1 cellular context compared by ENCODE assay signal in genomic region chr9:34178698-34179527, GRCh38.
TF ChIP-seq lines count a peak whose summit lies in the region.

UBAP1 (plus strand) TSS chr9:34179043; CDS start chr9:34220915, 41,872 bp downstream.

TF ChIP-seq in HepG2, 621 proteins besides CTCF, POLR2A, EP300 and RAD21 (continued from another document and continues in another):
- no peak for TF ChIP-seq ZNF512 (CRISPR knock-in tag; IDR thresholded peaks at IDR 0.05)
- TF ChIP-seq DMAP1 (CRISPR knock-in tag; IDR thresholded peaks at IDR 0.05) = peak; percentile 67
- TF ChIP-seq, protein P1, sequence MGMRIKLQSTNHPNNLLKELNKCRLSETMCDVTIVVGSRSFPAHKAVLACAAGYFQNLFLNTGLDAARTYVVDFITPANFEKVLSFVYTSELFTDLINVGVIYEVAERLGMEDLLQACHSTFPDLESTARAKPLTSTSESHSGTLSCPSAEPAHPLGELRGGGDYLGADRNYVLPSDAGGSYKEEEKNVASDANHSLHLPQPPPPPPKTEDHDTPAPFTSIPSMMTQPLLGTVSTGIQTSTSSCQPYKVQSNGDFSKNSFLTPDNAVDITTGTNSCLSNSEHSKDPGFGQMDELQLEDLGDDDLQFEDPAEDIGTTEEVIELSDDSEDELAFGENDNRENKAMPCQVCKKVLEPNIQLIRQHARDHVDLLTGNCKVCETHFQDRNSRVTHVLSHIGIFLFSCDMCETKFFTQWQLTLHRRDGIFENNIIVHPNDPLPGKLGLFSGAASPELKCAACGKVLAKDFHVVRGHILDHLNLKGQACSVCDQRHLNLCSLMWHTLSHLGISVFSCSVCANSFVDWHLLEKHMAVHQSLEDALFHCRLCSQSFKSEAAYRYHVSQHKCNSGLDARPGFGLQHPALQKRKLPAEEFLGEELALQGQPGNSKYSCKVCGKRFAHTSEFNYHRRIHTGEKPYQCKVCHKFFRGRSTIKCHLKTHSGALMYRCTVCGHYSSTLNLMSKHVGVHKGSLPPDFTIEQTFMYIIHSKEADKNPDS (CRISPR knock-in tag; IDR thresholded peaks at IDR 0.05) = no peak
- TF ChIP-seq PCBP1 (IDR thresholded peaks at IDR 0.05; ENCODE audit: borderline replicate concordance, low read depth, low read length) = no peak
- TF ChIP-seq ZBTB20 (CRISPR knock-in tag; IDR thresholded peaks at IDR 0.05; ENCODE audit: borderline replicate concordance, low read depth) = 0 out of 2 replicates have a peak, but pooled peaks have one; percentile 79
- no peak for TF ChIP-seq RAD51 (IDR thresholded peaks at IDR 0.05; ENCODE audit: borderline replicate concordance)
- TF ChIP-seq KDM5A (IDR thresholded peaks at IDR 0.05; ENCODE audit: borderline replicate concordance, low read length) = peak; percentile 74; the same call in 1 of the 2 replicates
- TF ChIP-seq CHD4 (IDR thresholded peaks at IDR 0.05; ENCODE audit: borderline replicate concordance, low read length) = no peak
- TF ChIP-seq TEAD2 (CRISPR knock-in tag; IDR thresholded peaks at IDR 0.05) = no peak
- no peak for TF ChIP-seq PRPF4 (IDR thresholded peaks at IDR 0.05; ENCODE audit: low read depth, low read length, poor library complexity, severe bottlenecking)
- TF ChIP-seq ZNF142 (CRISPR knock-in tag; IDR thresholded peaks at IDR 0.05) = peak; percentile 60; the same call in 1 of the 2 replicates
- TF ChIP-seq ZNF557 (CRISPR knock-in tag; IDR thresholded peaks at IDR 0.05) = 0 out of 2 replicates have a peak, but pooled peaks have one; percentile 39
- peak; percentile 89 for TF ChIP-seq NFYC (CRISPR knock-in tag; IDR thresholded peaks at IDR 0.05)
- TF ChIP-seq NR2F6 (IDR thresholded peaks at IDR 0.05) = peak; percentile 45; the same call in 1 of the 2 replicates
- no peak; the same call in 1 of the 2 replicates for TF ChIP-seq NR2F6 (CRISPR knock-in tag; IDR thresholded peaks at IDR 0.05)
- peak; percentile 91 for TF ChIP-seq ATF1 (CRISPR knock-in tag; IDR thresholded peaks at IDR 0.05)
- TF ChIP-seq, protein P2, sequence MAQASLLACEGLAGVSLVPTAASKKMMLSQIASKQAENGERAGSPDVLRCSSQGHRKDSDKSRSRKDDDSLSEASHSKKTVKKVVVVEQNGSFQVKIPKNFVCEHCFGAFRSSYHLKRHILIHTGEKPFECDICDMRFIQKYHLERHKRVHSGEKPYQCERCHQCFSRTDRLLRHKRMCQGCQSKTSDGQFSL (CRISPR knock-in tag; IDR thresholded peaks at IDR 0.05) = no peak
- TF ChIP-seq SMYD3 (CRISPR knock-in tag; IDR thresholded peaks at IDR 0.05) = no peak
- TF ChIP-seq SRSF9 (IDR thresholded peaks at IDR 0.05; ENCODE audit: borderline replicate concordance, insufficient read depth, low read depth, low read length, poor library complexity, severe bottlenecking) = no peak
- TF ChIP-seq SMAD3 (CRISPR knock-in tag; IDR thresholded peaks at IDR 0.05) = no peak
- peak; percentile 54; the same call in 1 of the 2 replicates for TF ChIP-seq MAX (IDR thresholded peaks at IDR 0.05)
- no peak for TF ChIP-seq MZF1 (CRISPR knock-in tag; IDR thresholded peaks at IDR 0.05; ENCODE audit: borderline replicate concordance)
- TF ChIP-seq ZNF567 (CRISPR knock-in tag; IDR thresholded peaks at IDR 0.05; ENCODE audit: borderline replicate concordance) = no peak
- no peak for TF ChIP-seq NR2F2 (IDR thresholded peaks at IDR 0.05; ENCODE audit: borderline replicate concordance, low read depth)
- no peak; the same call in 1 of the 2 replicates for TF ChIP-seq ZNF253 (CRISPR knock-in tag; IDR thresholded peaks at IDR 0.05; ENCODE audit: borderline replicate concordance)
- TF ChIP-seq ZNF20 (CRISPR knock-in tag; IDR thresholded peaks at IDR 0.05) = no peak
- 0 out of 2 replicates have a peak, but pooled peaks have one; percentile 37 for TF ChIP-seq KLF9 (CRISPR knock-in tag; IDR thresholded peaks at IDR 0.05; ENCODE audit: low read depth)
- TF ChIP-seq GMEB2 (CRISPR knock-in tag; IDR thresholded peaks at IDR 0.05; ENCODE audit: low read depth) = peak; percentile 92
- peak; percentile 56; the same call in 1 of the 2 replicates for TF ChIP-seq JUN (CRISPR knock-in tag; IDR thresholded peaks at IDR 0.05)
- no peak for TF ChIP-seq EED (CRISPR knock-in tag; IDR thresholded peaks at IDR 0.05)
- TF ChIP-seq HOMEZ (CRISPR knock-in tag; IDR thresholded peaks at IDR 0.05; ENCODE audit: low read depth) = peak; percentile 81
- peak; percentile 55 for TF ChIP-seq PATZ1 (CRISPR knock-in tag; IDR thresholded peaks at IDR 0.05)
- TF ChIP-seq ZNF333 (CRISPR knock-in tag; IDR thresholded peaks at IDR 0.05; ENCODE audit: borderline replicate concordance) = no peak
- TF ChIP-seq ETS1 (CRISPR knock-in tag; IDR thresholded peaks at IDR 0.05) = no peak
- TF ChIP-seq PHF21A (CRISPR knock-in tag; IDR thresholded peaks at IDR 0.05) = no peak
- no peak for TF ChIP-seq TFDP2 (CRISPR knock-in tag; IDR thresholded peaks at IDR 0.05)
- no peak for TF ChIP-seq RBM22 (optimal IDR thresholded peaks at IDR 0.05; ENCODE audit: low read length)
- TF ChIP-seq, protein P3, sequence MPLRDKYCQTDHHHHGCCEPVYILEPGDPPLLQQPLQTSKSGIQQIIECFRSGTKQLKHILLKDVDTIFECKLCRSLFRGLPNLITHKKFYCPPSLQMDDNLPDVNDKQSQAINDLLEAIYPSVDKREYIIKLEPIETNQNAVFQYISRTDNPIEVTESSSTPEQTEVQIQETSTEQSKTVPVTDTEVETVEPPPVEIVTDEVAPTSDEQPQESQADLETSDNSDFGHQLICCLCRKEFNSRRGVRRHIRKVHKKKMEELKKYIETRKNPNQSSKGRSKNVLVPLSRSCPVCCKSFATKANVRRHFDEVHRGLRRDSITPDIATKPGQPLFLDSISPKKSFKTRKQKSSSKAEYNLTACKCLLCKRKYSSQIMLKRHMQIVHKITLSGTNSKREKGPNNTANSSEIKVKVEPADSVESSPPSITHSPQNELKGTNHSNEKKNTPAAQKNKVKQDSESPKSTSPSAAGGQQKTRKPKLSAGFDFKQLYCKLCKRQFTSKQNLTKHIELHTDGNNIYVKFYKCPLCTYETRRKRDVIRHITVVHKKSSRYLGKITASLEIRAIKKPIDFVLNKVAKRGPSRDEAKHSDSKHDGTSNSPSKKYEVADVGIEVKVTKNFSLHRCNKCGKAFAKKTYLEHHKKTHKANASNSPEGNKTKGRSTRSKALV (CRISPR knock-in tag; IDR thresholded peaks at IDR 0.05) = no peak
- no peak for TF ChIP-seq ZBTB7B (CRISPR knock-in tag; IDR thresholded peaks at IDR 0.05)
- no peak for TF ChIP-seq ZNF367 (CRISPR knock-in tag; IDR thresholded peaks at IDR 0.05; ENCODE audit: borderline replicate concordance)
- TF ChIP-seq ARNT2 (CRISPR knock-in tag; IDR thresholded peaks at IDR 0.05; ENCODE audit: low read depth) = no peak
- TF ChIP-seq HOXD1 (CRISPR knock-in tag; IDR thresholded peaks at IDR 0.05) = no peak
- no peak for TF ChIP-seq KLF15 (CRISPR knock-in tag; IDR thresholded peaks at IDR 0.05; ENCODE audit: borderline replicate concordance)
